ENCODE assay signal across 10 cellular contexts in the genomic region with DNA sequence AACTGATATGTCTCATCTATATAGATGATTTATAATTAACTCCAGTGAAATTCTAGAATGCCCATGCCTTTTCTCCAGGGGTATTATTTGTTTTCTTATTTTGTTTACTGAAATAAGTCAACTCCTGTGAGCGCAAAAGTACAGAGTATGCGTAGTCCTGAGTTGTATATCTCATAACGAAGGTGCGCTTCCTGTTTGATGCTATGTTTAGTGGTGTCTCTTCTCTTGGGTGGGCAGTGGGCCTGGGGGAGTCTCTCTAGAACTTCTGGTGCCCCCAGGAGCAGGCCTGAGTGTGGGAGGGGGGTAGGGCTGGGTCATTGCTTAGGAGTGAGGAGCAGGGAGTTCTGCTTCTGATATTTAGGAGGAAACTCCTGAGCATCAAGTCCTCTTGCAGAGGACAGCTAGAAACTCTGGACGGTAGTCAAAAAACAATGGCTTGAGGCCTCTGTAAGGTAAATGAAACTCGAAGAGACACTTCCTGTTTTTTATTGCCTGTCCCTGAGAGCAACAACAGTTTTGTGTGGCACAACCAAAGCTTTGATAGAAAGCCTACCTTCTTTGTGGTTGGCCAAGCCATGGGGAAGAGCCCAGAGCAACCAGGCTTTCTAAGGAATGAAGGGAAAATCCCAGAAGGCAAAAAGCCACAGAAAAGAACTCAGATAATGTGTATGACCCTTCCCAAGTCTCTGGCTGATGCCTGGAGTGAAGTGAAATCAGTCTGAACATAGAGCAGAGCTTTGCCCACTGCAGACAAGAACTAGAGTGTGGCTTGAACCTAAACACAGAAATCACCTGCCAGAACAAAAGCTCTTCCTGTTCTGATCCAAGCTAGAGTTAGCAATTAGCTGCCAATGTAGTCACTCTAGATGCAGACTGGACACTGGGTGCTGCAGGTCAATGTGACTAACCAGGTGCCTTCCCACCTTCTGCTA. TPM values are rescaled to one million over a fixed set of nuclear protein-coding genes. Genes with fewer than 3 reads are reported as not detected.
DNase-seq lines count a peak whose midpoint lies in the region; ATAC-seq, FAIRE-seq and TF ChIP-seq lines count a peak whose summit lies in the region.
"Had no signal": no experiment of that assay in that cellular context is flagged by ENCODE, and none has a peak within 500 bp of the region (broad histone marks: within the 10 kb centered on the region; RNA-seq: fewer than 3 reads in every experiment).

No MANE protein-coding gene starts in this region.

- peak overlapping the region; percentile 58 for H3K4me3 Mint-ChIP-seq in activated CD4-positive, alpha-beta T cell treated with anti-CD3 and anti-CD28 coated beads, Interleukin-2, amount 10 ng/mL, durations not matched to agents 24 days and 14 days
- peak overlapping the region; percentile 63 for H3K4me3 Mint-ChIP-seq in natural killer cell treated with Interleukin-12 subunit alpha and Interleukin-12 subunit beta and Interleukin-15 and Interleukin-18, amount 100 ng/mL, for 72 hours
- no peak overlapping the region for H3K4me3 Mint-ChIP-seq in progenitor cell of endocrine pancreas (ENCODE audit: low read depth)

- H3K36me3 ChIP-seq in kidney (ENCODE audit: control insufficient read depth in 1 of 2, insufficient read depth in 2 of 2, low read length in 2 of 2): no peaks in the 10 kb centered on the region

- DNase-seq in activated CD4-positive, alpha-beta T cell treated with anti-CD3 and anti-CD28 coated beads, Interleukin-2, amount 10 ng/mL, durations not matched to agents 24 days and 14 days: peak; percentile 74
- no peak for DNase-seq in activated CD4-positive, alpha-beta T cell treated with anti-CD3 and anti-CD28 coated beads, Interleukin-2, amount 50 U/mL, for 4 hours
- peak; percentile 33 for DNase-seq in NOMO-1 treated with dmso at 0.1 percent for 144 hours (lab: John Stamatoyannopoulos, UW; ENCODE audit: unreplicated experiment)
- no peak for DNase-seq in natural killer cell treated with Interleukin-12 subunit alpha and Interleukin-12 subunit beta and Interleukin-15 and Interleukin-18, amount 100 ng/mL, for 72 hours (ENCODE audit: low spot score)
- DNase-seq in kidney: no peak
- DNase-seq in G401 (ENCODE audit: low spot score): no peak
- no peak for DNase-seq in progenitor cell of endocrine pancreas (ENCODE audit: low spot score, unreplicated experiment)
- DNase-seq: ACHN had no signal

- H3K9me3 Mint-ChIP-seq in activated CD4-positive, alpha-beta T cell treated with anti-CD3 and anti-CD28 coated beads, Interleukin-2, amount 10 ng/mL, durations not matched to agents 24 days and 14 days: peaks cover 9% of the 10 kb centered on the region
- no peaks in the 10 kb centered on the region for H3K9me3 Mint-ChIP-seq in natural killer cell treated with Interleukin-12 subunit alpha and Interleukin-12 subunit beta and Interleukin-15 and Interleukin-18, amount 100 ng/mL, for 72 hours
- H3K9me3 Mint-ChIP-seq in progenitor cell of endocrine pancreas (ENCODE audit: low read depth): peaks cover 7% of the 10 kb centered on the region

- intact Hi-C loops in activated CD4-positive, alpha-beta T cell treated with anti-CD3 and anti-CD28 coated beads, Interleukin-2, amount 10 ng/mL, durations not matched to agents 24 days and 14 days (cut with micrococcal nuclease): loop anchor here (1.0 to 5.0 kb wide), 7 partner anchors 9 to 250 kb away; a partner anchor contains a TSS
- intact Hi-C loops in kidney (cut with DNase I): no loop called here

- H3K9ac ChIP-seq in kidney (ENCODE audit: low read length in 2 of 2): no peak overlapping the region

- no peak for FAIRE-seq in kidney (lab: Jason Lieb, UNC)
- FAIRE-seq: H1 had no signal

- H3K9me3 ChIP-seq in kidney (ENCODE audit: control insufficient read depth in 1 of 2, low read length in 2 of 2): no peaks in the 10 kb centered on the region

- in situ Hi-C loops in G401 (cut with HindIII; ENCODE audit: low sequenced_read_pairs): no loop called here

- peak overlapping the region; percentile 93 for H3K27ac Mint-ChIP-seq in activated CD4-positive, alpha-beta T cell treated with anti-CD3 and anti-CD28 coated beads, Interleukin-2, amount 10 ng/mL, durations not matched to agents 24 days and 14 days
- peak overlapping the region; percentile 69 to 80 for H3K27ac Mint-ChIP-seq in natural killer cell treated with Interleukin-12 subunit alpha and Interleukin-12 subunit beta and Interleukin-15 and Interleukin-18, amount 100 ng/mL, for 72 hours
- H3K27ac Mint-ChIP-seq in progenitor cell of endocrine pancreas: no peak overlapping the region

- ATAC-seq in HG02678 (IDR thresholded peaks at IDR 0.05; ENCODE audit: unreplicated experiment): peak; percentile 43
- ATAC-seq in natural killer cell treated with Interleukin-12 subunit alpha and Interleukin-12 subunit beta and Interleukin-15 and Interleukin-18, amount 100 ng/mL, for 72 hours: no peak

- H3K27me3 Mint-ChIP-seq in activated CD4-positive, alpha-beta T cell treated with anti-CD3 and anti-CD28 coated beads, Interleukin-2, amount 10 ng/mL, durations not matched to agents 24 days and 14 days: no peaks in the 10 kb centered on the region
- H3K27me3 Mint-ChIP-seq in natural killer cell treated with Interleukin-12 subunit alpha and Interleukin-12 subunit beta and Interleukin-15 and Interleukin-18, amount 100 ng/mL, for 72 hours: no peaks in the 10 kb centered on the region
- H3K27me3 Mint-ChIP-seq in progenitor cell of endocrine pancreas: no peaks in the 10 kb centered on the region

- TF ChIP-seq CTCF in kidney (IDR thresholded peaks at IDR 0.05; ENCODE audit: borderline replicate concordance, extremely low read depth, insufficient read depth) (no peak), progenitor cell of endocrine pancreas (IDR thresholded peaks at IDR 0.05; ENCODE audit: unreplicated experiment) (no peak)

- H3K27ac ChIP-seq in kidney (ENCODE audit: low read depth in 2 of 2, low read length in 2 of 2): no peak overlapping the region

- peaks cover 64% of the 10 kb centered on the region for H3K36me3 Mint-ChIP-seq in activated CD4-positive, alpha-beta T cell treated with anti-CD3 and anti-CD28 coated beads, Interleukin-2, amount 10 ng/mL, durations not matched to agents 24 days and 14 days (ENCODE audit: low read depth)
- peaks cover 13% of the 10 kb centered on the region for H3K36me3 Mint-ChIP-seq in natural killer cell treated with Interleukin-12 subunit alpha and Interleukin-12 subunit beta and Interleukin-15 and Interleukin-18, amount 100 ng/mL, for 72 hours
- H3K36me3 Mint-ChIP-seq in progenitor cell of endocrine pancreas (ENCODE audit: insufficient read depth): no peaks in the 10 kb centered on the region

- no peak overlapping the region for H3K4me3 ChIP-seq in kidney (ENCODE audit: low read length in 2 of 2)

- peaks cover 45% of the 10 kb centered on the region for H3K4me1 Mint-ChIP-seq in activated CD4-positive, alpha-beta T cell treated with anti-CD3 and anti-CD28 coated beads, Interleukin-2, amount 10 ng/mL, durations not matched to agents 24 days and 14 days
- peaks cover 18 to 45% of the 10 kb centered on the region in 2 donors for H3K4me1 Mint-ChIP-seq in natural killer cell treated with Interleukin-12 subunit alpha and Interleukin-12 subunit beta and Interleukin-15 and Interleukin-18, amount 100 ng/mL, for 72 hours (ENCODE audit: low read depth in 2 of 2)
- no peaks in the 10 kb centered on the region for H3K4me1 Mint-ChIP-seq in progenitor cell of endocrine pancreas (ENCODE audit: low read depth)

- H3K4me1 ChIP-seq in kidney (ENCODE audit: control insufficient read depth in 1 of 2, insufficient read depth in 1 of 2, low read depth in 1 of 2, low read length in 2 of 2): no peaks in the 10 kb centered on the region

RNA-seq across cellular contexts. Expression of a gene that starts 8.5 kb away (rescaled TPM):
- total RNA-seq in activated CD4-positive, alpha-beta T cell treated with anti-CD3 and anti-CD28 coated beads, Interleukin-2, amount 10 ng/mL, durations not matched to agents 24 days and 14 days: 48.9 and 49.1 TPM in 2 replicates
- 10 to 100 TPM; 36.8 to 54.0 TPM for total RNA-seq in natural killer cell treated with Interleukin-12 subunit alpha and Interleukin-12 subunit beta and Interleukin-15 and Interleukin-18, amount 100 ng/mL, for 72 hours
- total RNA-seq in kidney (23.8 TPM), progenitor cell of endocrine pancreas (2.7 and 3.4 TPM in 2 replicates)
- 4.6 TPM for polyA plus RNA-seq in kidney (ENCODE audit: insufficient read depth, low read depth, low replicate concordance)
- 0.07 TPM in 1 of 2 replicates, not detected in the other for total RNA-seq in G401 (2014; rRNA removed; shearing (Covaris generic))

Comparison
In these comparisons a context has a peak if more than half of its experiments do, and no peak if none do; other contexts are left out.
1. DNase-seq: peak in activated CD4-positive, alpha-beta T cell treated with anti-CD3 and anti-CD28 coated beads, Interleukin-2, amount 10 ng/mL, durations not matched to agents 24 days and 14 days (single experiment) and NOMO-1 treated with dmso at 0.1 percent for 144 hours (single experiment); none in activated CD4-positive, alpha-beta T cell treated with anti-CD3 and anti-CD28 coated beads, Interleukin-2, amount 50 U/mL, for 4 hours (0 of 2), natural killer cell treated with Interleukin-12 subunit alpha and Interleukin-12 subunit beta and Interleukin-15 and Interleukin-18, amount 100 ng/mL, for 72 hours (single experiment), kidney (single experiment), G401 (single experiment) and progenitor cell of endocrine pancreas (single experiment).